Comparison of ENCODE assay signal across 20 cellular contexts in the genomic region with DNA sequence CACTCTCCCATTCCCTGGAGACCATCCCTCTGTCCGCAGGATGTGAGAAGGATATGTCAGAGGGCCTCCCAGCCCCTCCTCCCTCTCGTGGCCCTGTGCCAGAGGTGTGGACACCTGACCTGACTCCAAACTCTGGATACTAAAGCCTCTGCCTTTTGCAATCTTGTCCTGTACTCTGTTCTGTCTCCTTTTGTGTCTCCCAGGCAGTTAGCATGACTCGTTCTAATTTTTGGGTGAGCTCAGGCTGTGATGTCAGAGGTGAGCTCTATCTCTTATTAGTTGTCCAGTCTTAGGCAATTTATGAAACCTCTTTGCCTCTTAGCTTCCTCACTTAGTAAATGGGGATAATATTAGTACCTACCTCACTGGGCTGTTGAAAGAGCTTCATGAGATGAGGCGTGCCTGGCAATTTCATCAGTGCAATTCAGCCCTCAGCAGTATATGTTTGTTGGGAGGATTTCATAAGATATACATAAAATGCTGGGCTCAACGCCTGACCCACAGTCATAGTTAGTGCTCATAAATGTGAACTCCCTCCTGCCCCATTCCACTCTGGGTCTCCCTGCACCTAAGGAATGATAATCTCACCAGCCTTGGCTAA. TPM values are rescaled to one million over a fixed set of nuclear protein-coding genes. Genes with fewer than 3 reads are reported as not detected.
DNase-seq lines count a peak whose midpoint lies in the region; ATAC-seq, FAIRE-seq and TF ChIP-seq lines count a peak whose summit lies in the region.
"Had no signal": no experiment of that assay in that cellular context is flagged by ENCODE, and none has a peak within 500 bp of the region (broad histone marks: within the 10 kb centered on the region; RNA-seq: fewer than 3 reads in every experiment).

No MANE protein-coding gene starts in this region.

- H3K9me3 Mint-ChIP-seq in natural killer cell treated with Interleukin-12 subunit alpha and Interleukin-12 subunit beta and Interleukin-15 and Interleukin-18, amount 100 ng/mL, for 72 hours, result no peaks in the 10 kb centered on the region
- H3K9me3 Mint-ChIP-seq in natural killer cell, result no peaks in the 10 kb centered on the region
- H3K9me3 Mint-ChIP-seq in brain, result no peaks in the 10 kb centered on the region
- H3K9me3 Mint-ChIP-seq: activated CD4-positive, alpha-beta T cell treated with anti-CD3 and anti-CD28 coated beads, Interleukin-2, amount 10 ng/mL, durations not matched to agents 7 days and 5 days; immature natural killer cell had no signal

- no peaks in the 10 kb centered on the region for H3K36me3 Mint-ChIP-seq in natural killer cell treated with Interleukin-12 subunit alpha and Interleukin-12 subunit beta and Interleukin-15 and Interleukin-18, amount 100 ng/mL, for 72 hours
- no peaks in the 10 kb centered on the region for H3K36me3 Mint-ChIP-seq in natural killer cell
- H3K36me3 Mint-ChIP-seq in brain, result no peaks in the 10 kb centered on the region
- H3K36me3 Mint-ChIP-seq: immature natural killer cell had no signal

- H3K27ac Mint-ChIP-seq in natural killer cell treated with Interleukin-12 subunit alpha and Interleukin-12 subunit beta and Interleukin-15 and Interleukin-18, amount 100 ng/mL, for 72 hours, result no peak overlapping the region
- H3K27ac Mint-ChIP-seq in natural killer cell (no peak overlapping the region), brain (peak overlapping the region in 3 of 5 experiments; percentile 10 to 79 (median 38))
- H3K27ac Mint-ChIP-seq: activated CD4-positive, alpha-beta T cell treated with anti-CD3 and anti-CD28 coated beads, Interleukin-2, amount 10 ng/mL, durations not matched to agents 7 days and 5 days; immature natural killer cell had no signal

- peak in 1 of 2 donors; percentile 43 for ATAC-seq in natural killer cell treated with Interleukin-12 subunit alpha and Interleukin-12 subunit beta and Interleukin-15 and Interleukin-18, amount 100 ng/mL, for 72 hours
- ATAC-seq in natural killer cell (no peak), HG03139 (IDR thresholded peaks at IDR 0.05; ENCODE audit: unreplicated experiment) (no peak)

- no peak for FAIRE-seq in GM12891 (lab: Jason Lieb, UNC)
- FAIRE-seq: endothelial cell of umbilical vein, GM12892 had no signal

- H3K27me3 Mint-ChIP-seq in natural killer cell treated with Interleukin-12 subunit alpha and Interleukin-12 subunit beta and Interleukin-15 and Interleukin-18, amount 100 ng/mL, for 72 hours, result peaks cover 15 to 24% of the 10 kb centered on the region in 2 donors
- H3K27me3 Mint-ChIP-seq in natural killer cell (ENCODE audit: low read depth in 2 of 2) (peaks cover 9 to 11% of the 10 kb centered on the region in 2 donors), brain (peaks cover 8% of the 10 kb centered on the region)

- intact Hi-C loops in natural killer cell (cut with micrococcal nuclease), result no loop called here

- DNase-seq in natural killer cell treated with Interleukin-12 subunit alpha and Interleukin-12 subunit beta and Interleukin-15 and Interleukin-18, amount 100 ng/mL, for 72 hours (ENCODE audit: low spot score), result peak; percentile 26
- DNase-seq in natural killer cell (no peak), kidney tubule cell (ENCODE audit: low spot score) (peak; percentile 38), NCI-H2029 treated with DMSO at 0.1 percent for 48 hours (lab: John Stamatoyannopoulos, UW) (no peak), NCI-H1417 (lab: John Stamatoyannopoulos, UW) (no peak), GM12891 (ENCODE audit: insufficient read length, low spot score) (no peak)
- DNase-seq: ACHN; activated CD4-positive, alpha-beta T cell treated with anti-CD3 and anti-CD28 coated beads, Interleukin-2, amount 10 ng/mL, durations not matched to agents 7 days and 5 days; activated effector memory CD4-positive, alpha-beta T cell treated with Interleukin-2 at 50 U/mL for 16 hours; brain microvascular endothelial cell; DMS153; immature natural killer cell; NCI-H1417 treated with DMSO at 0.1 percent for 48 hours; NK-92 treated with Interleukin-12 subunit alpha and Interleukin-12 subunit beta, amount 100 ng/mL, for 24 hours; T-helper 1 cell; tibial artery had no signal

- TF ChIP-seq CTCF in natural killer cell (IDR thresholded peaks at IDR 0.05) (no peak), brain (conservative IDR thresholded peaks at IDR 0.05) (no peak)

- no peak overlapping the region for H3K4me3 Mint-ChIP-seq in natural killer cell treated with Interleukin-12 subunit alpha and Interleukin-12 subunit beta and Interleukin-15 and Interleukin-18, amount 100 ng/mL, for 72 hours
- H3K4me3 Mint-ChIP-seq in natural killer cell (no peak overlapping the region), brain (no peak overlapping the region)
- H3K4me3 Mint-ChIP-seq: activated CD4-positive, alpha-beta T cell treated with anti-CD3 and anti-CD28 coated beads, Interleukin-2, amount 10 ng/mL, durations not matched to agents 7 days and 5 days; immature natural killer cell had no signal

- H3K4me1 Mint-ChIP-seq in natural killer cell treated with Interleukin-12 subunit alpha and Interleukin-12 subunit beta and Interleukin-15 and Interleukin-18, amount 100 ng/mL, for 72 hours (ENCODE audit: low read depth in 2 of 2), result no peaks in the 10 kb centered on the region
- no peaks in the 10 kb centered on the region for H3K4me1 Mint-ChIP-seq in natural killer cell
- H3K4me1 Mint-ChIP-seq in brain, result peaks cover 15% of the 10 kb centered on the region
- H3K4me1 Mint-ChIP-seq: immature natural killer cell had no signal

- TF ChIP-seq POLR2A in GM12891 (IDR thresholded peaks at IDR 0.05; ENCODE audit: low read depth, low read length), result no peak

TF ChIP-seq in GM12891, 5 proteins besides CTCF, POLR2A, EP300 and RAD21:
- no peak for TF ChIP-seq POU2F2 (IDR thresholded peaks at IDR 0.05; ENCODE audit: low read depth, low read length)
- TF ChIP-seq PAX5 (IDR thresholded peaks at IDR 0.05; ENCODE audit: insufficient read depth, low read length, severe bottlenecking), result no peak
- TF ChIP-seq TAF1 (IDR thresholded peaks at IDR 0.05; ENCODE audit: low read depth, low read length), result no peak
- no peak for TF ChIP-seq POLR2AphosphoS5 (IDR thresholded peaks at IDR 0.05; ENCODE audit: low read depth, low read length)
- TF ChIP-seq SPI1 (IDR thresholded peaks at IDR 0.05; ENCODE audit: low read depth, low read length), result no peak

RNA-seq across cellular contexts. Expression of gene MARVELD1, which starts 10.9 kb away (rescaled TPM):
- total RNA-seq in natural killer cell treated with Interleukin-12 subunit alpha and Interleukin-12 subunit beta and Interleukin-15 and Interleukin-18, amount 100 ng/mL, for 72 hours, result under 1 TPM in 1 of 2 donors, not detected in 1; 0.75 TPM
- total RNA-seq in natural killer cell, result under 1 TPM; 0.40 to 0.84 (median 0.40) TPM
- 5.8 TPM for polyA plus RNA-seq in brain (ENCODE audit: insufficient read depth, low read depth, low replicate concordance)
- polyA plus RNA-seq in GM12891 (2012; ENCODE audit: low read depth, missing spikeins), result 1.5 TPM

RNA-seq across cellular contexts. Expression of gene ZFYVE27, which starts 12.5 kb away (rescaled TPM):
- 10 to 100 TPM; 34.9 to 59.6 TPM for total RNA-seq in natural killer cell treated with Interleukin-12 subunit alpha and Interleukin-12 subunit beta and Interleukin-15 and Interleukin-18, amount 100 ng/mL, for 72 hours
- 10 to 100 TPM; 63.0 to 82.8 (median 76.4) TPM for total RNA-seq in natural killer cell
- 27.4 TPM for polyA plus RNA-seq in brain (ENCODE audit: insufficient read depth, low read depth, low replicate concordance)
- polyA plus RNA-seq in GM12891 (2012; ENCODE audit: low read depth, missing spikeins), result 14.6 TPM

RNA-seq across cellular contexts. Expression of gene AVPI1, which starts 37.4 kb away (rescaled TPM):
- under 1 TPM; 0.45 to 0.89 TPM for total RNA-seq in natural killer cell treated with Interleukin-12 subunit alpha and Interleukin-12 subunit beta and Interleukin-15 and Interleukin-18, amount 100 ng/mL, for 72 hours
- 1 to 10 TPM; 6.1 to 8.4 (median 6.8) TPM for total RNA-seq in natural killer cell
- polyA plus RNA-seq in brain (ENCODE audit: insufficient read depth, low read depth, low replicate concordance), result 13.2 TPM
- 0.77 TPM for polyA plus RNA-seq in GM12891 (2012; ENCODE audit: low read depth, missing spikeins)

RNA-seq across cellular contexts. Expression of gene SFRP5, which starts 47.4 kb away (rescaled TPM):
- not detected for total RNA-seq in natural killer cell treated with Interleukin-12 subunit alpha and Interleukin-12 subunit beta and Interleukin-15 and Interleukin-18, amount 100 ng/mL, for 72 hours
- not detected for total RNA-seq in natural killer cell
- 1.9 TPM for polyA plus RNA-seq in brain (ENCODE audit: insufficient read depth, low read depth, low replicate concordance)
- polyA plus RNA-seq in GM12891 (2012; ENCODE audit: low read depth, missing spikeins), result not detected
- total RNA-seq: activated CD4-positive, alpha-beta T cell treated with anti-CD3 and anti-CD28 coated beads, Interleukin-2, amount 10 ng/mL, durations not matched to agents 7 days and 5 days; endothelial cell of umbilical vein had no signal
- polyA plus RNA-seq: endothelial cell of umbilical vein, immature natural killer cell had no signal

Comparison
In these comparisons a context has a peak if more than half of its experiments do, and no peak if none do; other contexts are left out.
1. DNase-seq: peak in natural killer cell treated with Interleukin-12 subunit alpha and Interleukin-12 subunit beta and Interleukin-15 and Interleukin-18, amount 100 ng/mL, for 72 hours (single experiment) and kidney tubule cell (single experiment); none in natural killer cell (single experiment), NCI-H2029 treated with DMSO at 0.1 percent for 48 hours (single experiment), NCI-H1417 (0 of 3) and GM12891 (single experiment).
2. H3K27ac Mint-ChIP-seq: peak in brain (3 of 5); none in natural killer cell treated with Interleukin-12 subunit alpha and Interleukin-12 subunit beta and Interleukin-15 and Interleukin-18, amount 100 ng/mL, for 72 hours (0 of 2) and natural killer cell (0 of 2).